In genomic region chr1:59043796-59044195, GRCh38 we compare ENCODE assay signal across 12 cellular contexts.
DNase-seq lines count a peak whose midpoint lies in the region; FAIRE-seq and TF ChIP-seq lines count a peak whose summit lies in the region.
"Had no signal": no experiment of that assay in that cellular context is flagged by ENCODE, and none has a peak within 500 bp of the region (broad histone marks: within the 10 kb centered on the region; RNA-seq: fewer than 3 reads in every experiment).

No MANE protein-coding gene starts in this region.

- H3K4me3 Mint-ChIP-seq in astrocyte (ENCODE audit: unreplicated experiment), result no peak overlapping the region
- H3K4me3 Mint-ChIP-seq: T-helper 2 cell treated with Interferon-gamma antibody and Interleukin-4, amounts not matched to agents 5 μg/mL and 100 μg/mL, for 36 hours had no signal

- peaks cover 2% of the 10 kb centered on the region for H3K27me3 Mint-ChIP-seq in astrocyte (ENCODE audit: low read depth, unreplicated experiment)

- peaks cover 5% of the 10 kb centered on the region for H3K9me3 Mint-ChIP-seq in astrocyte (ENCODE audit: unreplicated experiment)
- H3K9me3 Mint-ChIP-seq: T-helper 2 cell treated with Interferon-gamma antibody and Interleukin-4, amounts not matched to agents 5 μg/mL and 100 μg/mL, for 36 hours had no signal

- no peaks in the 10 kb centered on the region for H4K20me1 ChIP-seq in astrocyte (ENCODE audit: insufficient read depth, low read length)

- WGBS in stomach, 5 donors, result 40 to 64% (median 60%) methylated on average over 4 of the region's 4 CpGs

- H3K79me2 ChIP-seq in astrocyte (ENCODE audit: insufficient read depth, low read length), result no peaks in the 10 kb centered on the region

- H3K4me3 ChIP-seq in HFF-Myc (replicated peaks; ENCODE audit: low read depth, low read length) (no peak overlapping the region), astrocyte (ENCODE audit: insufficient read depth, low read depth, low read length) (no peak overlapping the region), stomach (no peak overlapping the region)

- peak; percentile 75 for DNase-seq in HFF-Myc (ENCODE audit: extremely low read depth, low read depth)
- peak; percentile 86 for DNase-seq in astrocyte (ENCODE audit: low read depth)
- peak; percentile 90 for DNase-seq in kidney tubule cell (ENCODE audit: low spot score)
- no peak for DNase-seq in stomach
- no peak for DNase-seq in NCI-H526 treated with DMSO at 0.1 percent for 48 hours (lab: John Stamatoyannopoulos, UW)
- DNase-seq in NCI-H2171 (lab: John Stamatoyannopoulos, UW), result no peak
- no peak for DNase-seq in GM19240 (ENCODE audit: insufficient read length, low spot score)
- no peak for DNase-seq in activated effector memory CD4-positive, alpha-beta T cell treated with anti-CD3 and anti-CD28 coated beads, Interleukin-2, amount 50 U/mL, for 16 hours
- DNase-seq: dermis blood vessel endothelial cell; KG1; stimulated activated CD4-positive, alpha-beta T cell treated with anti-CD3 and anti-CD28 coated beads, Interleukin-15, amount 100 ng/mL, for 24 hours had no signal

- H2AFZ ChIP-seq in astrocyte (ENCODE audit: low read depth, low read length), result no peak overlapping the region

- H3K27ac ChIP-seq in astrocyte (ENCODE audit: low read depth, low read length) (no peak overlapping the region), stomach (peak overlapping the region in 4 of 5 donors; percentile 31 to 63 (median 48))

- H3K4me1 ChIP-seq in astrocyte (ENCODE audit: insufficient read depth, low read length), result peaks cover 17% of the 10 kb centered on the region
- peaks cover 11 to 51% (median 30%) of the 10 kb centered on the region in 4 donors for H3K4me1 ChIP-seq in stomach

- intact Hi-C loops in stomach (cut with DNase I; ENCODE audit: low total_unique reads), result no loop called here

- H3K4me2 ChIP-seq in astrocyte (ENCODE audit: low read length), result no peak overlapping the region

- no peak for TF ChIP-seq EP300 in stomach (IDR thresholded peaks at IDR 0.05)

- H3K36me3 ChIP-seq in astrocyte (ENCODE audit: insufficient read depth, low read length), result no peaks in the 10 kb centered on the region
- H3K36me3 ChIP-seq in stomach, result no peaks in the 10 kb centered on the region

- H3K9me3 ChIP-seq in astrocyte (ENCODE audit: insufficient read depth, low read depth, low read length) (no peaks in the 10 kb centered on the region), stomach (no peaks in the 10 kb centered on the region)

- H3K36me3 Mint-ChIP-seq in astrocyte (ENCODE audit: low read depth, unreplicated experiment), result peaks cover 4% of the 10 kb centered on the region

- peaks cover 28% of the 10 kb centered on the region for H3K4me1 Mint-ChIP-seq in astrocyte (ENCODE audit: low read depth, unreplicated experiment)

- FAIRE-seq in astrocyte (lab: Jason Lieb, UNC), result peak; percentile 90

- H3K27me3 ChIP-seq in astrocyte (ENCODE audit: insufficient read depth, low read length) (no peaks in the 10 kb centered on the region), stomach (no peaks in the 10 kb centered on the region)

- TF ChIP-seq CTCF in HFF-Myc (IDR thresholded peaks at IDR 0.05; ENCODE audit: low read depth, low read length, missing control alignments), result no peak
- no peak for TF ChIP-seq CTCF in astrocyte (IDR thresholded peaks at IDR 0.05; ENCODE audit: insufficient read depth, low read depth, low read length)
- no peak for TF ChIP-seq CTCF in stomach (IDR thresholded peaks at IDR 0.05)

- no peak overlapping the region for H3K9ac ChIP-seq in astrocyte (ENCODE audit: low read length)

- H3K27ac Mint-ChIP-seq in astrocyte (ENCODE audit: unreplicated experiment), result no peak overlapping the region

- TF ChIP-seq POLR2A in stomach (IDR thresholded peaks at IDR 0.05), result no peak

Comparison
In these comparisons a context has a peak if more than half of its experiments do, and no peak if none do; other contexts are left out.
1. DNase-seq: peak in HFF-Myc (single experiment), astrocyte (single experiment) and kidney tubule cell (single experiment); none in stomach (single experiment), NCI-H526 treated with DMSO at 0.1 percent for 48 hours (single experiment), NCI-H2171 (single experiment), GM19240 (single experiment) and activated effector memory CD4-positive, alpha-beta T cell treated with anti-CD3 and anti-CD28 coated beads, Interleukin-2, amount 50 U/mL, for 16 hours (single experiment).